ENCODE assay signal across 8 cellular contexts in the genomic region with DNA sequence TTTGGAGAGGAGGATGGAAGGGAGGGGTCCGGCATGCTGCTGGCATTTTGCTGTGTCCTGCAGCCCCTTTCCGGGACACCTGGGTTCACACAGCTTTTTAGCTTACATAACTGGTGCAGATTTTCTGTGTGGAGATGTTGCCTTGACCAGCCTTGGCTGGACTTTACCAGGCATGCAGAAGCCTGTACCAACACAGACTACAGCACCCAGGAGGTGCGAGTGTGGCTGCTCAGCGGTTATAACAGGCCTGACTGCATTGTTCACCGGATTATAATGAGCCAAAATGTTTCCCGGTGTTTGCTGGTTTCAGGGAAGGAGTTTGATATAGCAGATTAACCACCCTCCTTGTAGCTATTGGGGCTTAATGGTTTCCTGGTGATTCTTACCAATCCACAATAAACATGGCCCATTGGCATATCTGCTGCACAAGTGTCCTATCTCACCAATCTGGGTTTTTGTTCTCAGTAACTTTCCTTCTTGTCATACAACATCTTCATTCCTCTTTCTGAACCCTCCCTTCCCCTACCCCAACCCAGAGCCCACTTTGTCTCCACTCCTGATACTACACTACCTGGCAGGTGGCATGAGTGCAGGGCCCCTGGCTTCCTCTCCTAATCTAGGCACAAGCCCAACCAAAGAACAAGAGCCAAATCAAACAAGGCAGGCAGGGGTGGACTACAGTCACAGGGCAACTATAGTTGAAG. TPM values are rescaled to one million over a fixed set of nuclear protein-coding genes. Genes with fewer than 3 reads are reported as not detected.
DNase-seq lines count a peak whose midpoint lies in the region; ATAC-seq lines count a peak whose summit lies in the region.
"Had no signal": no experiment of that assay in that cellular context is flagged by ENCODE, and none has a peak within 500 bp of the region (broad histone marks: within the 10 kb centered on the region; RNA-seq: fewer than 3 reads in every experiment).

No MANE protein-coding gene starts in this region.

- peak; percentile 23 for ATAC-seq in left lobe of liver
- ATAC-seq in GM19328 (IDR thresholded peaks at IDR 0.05; ENCODE audit: unreplicated experiment): no peak
- ATAC-seq in effector memory CD8-positive, alpha-beta T cell (replicated peaks): no peak

- peaks cover 6% of the 10 kb centered on the region for H3K36me3 Mint-ChIP-seq in IgD-negative memory B cell
- H3K36me3 Mint-ChIP-seq in activated CD4-positive, alpha-beta memory T cell treated with anti-CD3 and anti-CD28 coated beads for 36 hours: peaks cover 34% of the 10 kb centered on the region
- H3K36me3 Mint-ChIP-seq in effector memory CD8-positive, alpha-beta T cell (ENCODE audit: insufficient read depth): peaks cover 59% of the 10 kb centered on the region

- peaks cover 0 to 4% (median 0%) of the 10 kb centered on the region in 3 donors for H3K9me3 Mint-ChIP-seq in IgD-negative memory B cell
- no peaks in the 10 kb centered on the region for H3K9me3 Mint-ChIP-seq in activated CD4-positive, alpha-beta memory T cell treated with anti-CD3 and anti-CD28 coated beads for 36 hours
- H3K9me3 Mint-ChIP-seq in effector memory CD8-positive, alpha-beta T cell: no peaks in the 10 kb centered on the region

- intact Hi-C loops in activated CD4-positive, alpha-beta memory T cell treated with anti-CD3 and anti-CD28 coated beads for 36 hours (cut with micrococcal nuclease): no loop called here

- DNase-seq in EH (ENCODE audit: low read depth) (peak; percentile 37), left lobe of liver (ENCODE audit: low spot score) (no peak), NCI-H526 treated with DMSO at 0.1 percent for 48 hours (lab: John Stamatoyannopoulos, UW) (no peak)
- DNase-seq in activated CD4-positive, alpha-beta memory T cell treated with anti-CD3 and anti-CD28 coated beads for 36 hours: no peak
- no peak for DNase-seq in effector memory CD8-positive, alpha-beta T cell
- DNase-seq: ovary had no signal

- POLR2A ChIA-PET in activated CD4-positive, alpha-beta memory T cell treated with anti-CD3 and anti-CD28 coated beads for 36 hours (lab: Charles Lee): interaction anchor here (1.1 to 6.2 kb wide), 2 partner anchors 10 to 27 kb away, joined by 3 to 35 read pairs; a partner anchor contains a TSS

- H3K27me3 Mint-ChIP-seq in IgD-negative memory B cell: no peaks in the 10 kb centered on the region
- no peaks in the 10 kb centered on the region for H3K27me3 Mint-ChIP-seq in activated CD4-positive, alpha-beta memory T cell treated with anti-CD3 and anti-CD28 coated beads for 36 hours
- H3K27me3 Mint-ChIP-seq in effector memory CD8-positive, alpha-beta T cell: no peaks in the 10 kb centered on the region

- H3K27ac Mint-ChIP-seq in IgD-negative memory B cell: peak overlapping the region in 2 of 3 donors; percentile 62 to 97
- H3K27ac Mint-ChIP-seq in activated CD4-positive, alpha-beta memory T cell treated with anti-CD3 and anti-CD28 coated beads for 36 hours: peak overlapping the region; percentile 15
- peak overlapping the region in 1 of 2 donors; percentile 99 for H3K27ac Mint-ChIP-seq in effector memory CD8-positive, alpha-beta T cell

- H3K4me1 Mint-ChIP-seq in IgD-negative memory B cell: peaks cover 10 to 14% (median 10%) of the 10 kb centered on the region in 3 donors
- peaks cover 7% of the 10 kb centered on the region for H3K4me1 Mint-ChIP-seq in activated CD4-positive, alpha-beta memory T cell treated with anti-CD3 and anti-CD28 coated beads for 36 hours (ENCODE audit: low read depth)
- H3K4me1 Mint-ChIP-seq in effector memory CD8-positive, alpha-beta T cell (ENCODE audit: low read depth in 2 of 2): peaks cover 12 to 20% of the 10 kb centered on the region in 2 donors

- CTCF ChIA-PET in activated CD4-positive, alpha-beta memory T cell treated with anti-CD3 and anti-CD28 coated beads for 36 hours (lab: Charles Lee): no interaction called here

- peak overlapping the region in 1 of 4 donors; percentile 9 for H3K4me3 Mint-ChIP-seq in IgD-negative memory B cell
- no peak overlapping the region for H3K4me3 Mint-ChIP-seq in activated CD4-positive, alpha-beta memory T cell treated with anti-CD3 and anti-CD28 coated beads for 36 hours
- H3K4me3 Mint-ChIP-seq in effector memory CD8-positive, alpha-beta T cell: peak overlapping the region in 1 of 2 donors; percentile 99

RNA-seq across cellular contexts. Expression of a gene that starts 3.9 kb away (rescaled TPM):
- polyA plus RNA-seq in IgD-negative memory B cell: 5,716 TPM
- total RNA-seq in activated CD4-positive, alpha-beta memory T cell treated with anti-CD3 and anti-CD28 coated beads for 36 hours: 1,000 to 10,000 TPM; 3,597 to 3,654 TPM
- 1,085 TPM for total RNA-seq in left lobe of liver

RNA-seq across cellular contexts. Expression of a gene that starts 7.0 kb away (rescaled TPM):
- 29.4 TPM for polyA plus RNA-seq in IgD-negative memory B cell
- total RNA-seq in activated CD4-positive, alpha-beta memory T cell treated with anti-CD3 and anti-CD28 coated beads for 36 hours: 10 to 100 TPM; 12.5 to 13.3 TPM
- 14.9 TPM for total RNA-seq in left lobe of liver

RNA-seq across cellular contexts. Expression of a gene that starts 9.3 kb away (rescaled TPM):
- polyA plus RNA-seq in IgD-negative memory B cell: 51.3 TPM
- 10 to 100 TPM; 58.6 to 66.4 TPM for total RNA-seq in activated CD4-positive, alpha-beta memory T cell treated with anti-CD3 and anti-CD28 coated beads for 36 hours
- 21.0 TPM for total RNA-seq in left lobe of liver

RNA-seq across cellular contexts. Expression of a gene that starts 23.0 kb away (rescaled TPM):
- 32.4 TPM for polyA plus RNA-seq in IgD-negative memory B cell
- total RNA-seq in activated CD4-positive, alpha-beta memory T cell treated with anti-CD3 and anti-CD28 coated beads for 36 hours: 10 to 100 TPM; 75.8 to 79.1 TPM
- 19.5 TPM for total RNA-seq in left lobe of liver

RNA-seq across cellular contexts. Expression of a gene that starts 26.4 kb away (rescaled TPM):
- 93.9 TPM for polyA plus RNA-seq in IgD-negative memory B cell
- total RNA-seq in activated CD4-positive, alpha-beta memory T cell treated with anti-CD3 and anti-CD28 coated beads for 36 hours: 10 to 100 TPM; 30.8 to 31.6 TPM
- total RNA-seq in left lobe of liver: 26.2 TPM
